ENCODE assay signal across 14 cellular contexts in genomic region chr4:47930971-47931804, GRCh38. TPM values are rescaled to one million over a fixed set of nuclear protein-coding genes. Genes with fewer than 3 reads are reported as not detected.
DNase-seq lines count a peak whose midpoint lies in the region; ATAC-seq, FAIRE-seq and TF ChIP-seq lines count a peak whose summit lies in the region.
"Had no signal": no experiment of that assay in that cellular context is flagged by ENCODE, and none has a peak within 500 bp of the region (broad histone marks: within the 10 kb centered on the region; RNA-seq: fewer than 3 reads in every experiment).

No MANE protein-coding gene starts in this region.

- no peak overlapping the region for H2BK20ac ChIP-seq in IMR-90 (ENCODE audit: low read depth, low read length)

- FAIRE-seq in HepG2 (lab: Jason Lieb, UNC), result no peak

- H3K27ac ChIP-seq in IMR-90 (ENCODE audit: insufficient read depth, low read length), result no peak overlapping the region
- no peak overlapping the region for H3K27ac ChIP-seq in HepG2 (ENCODE audit: extremely low read length, insufficient read depth, low read length)
- no peak overlapping the region for H3K27ac ChIP-seq in left ventricle myocardium inferior (replicated peaks)
- H3K27ac ChIP-seq in OCI-LY7 (ENCODE audit: low read depth, low read length, poor library complexity, severe bottlenecking), result no peak overlapping the region
- H3K27ac ChIP-seq: C4-2B, psoas muscle, WERI-Rb-1 had no signal

- no peak overlapping the region for H3K56ac ChIP-seq in IMR-90 (ENCODE audit: extremely low read depth, insufficient read depth, low read length)

- TF ChIP-seq POLR2A in IMR-90 (IDR thresholded peaks at IDR 0.05; ENCODE audit: low read depth, low read length) (no peak), HepG2 (IDR thresholded peaks at IDR 0.05; ENCODE audit: insufficient read depth in 1 of 2, low read depth in 2 of 2, low read length in 2 of 2) (no peak)

- H3K9me3 ChIP-seq in IMR-90 (ENCODE audit: control insufficient read depth, insufficient read depth, low read length), result no peaks in the 10 kb centered on the region
- H3K9me3 ChIP-seq in HepG2 (ENCODE audit: low read length), result no peaks in the 10 kb centered on the region
- peaks cover 10% of the 10 kb centered on the region for H3K9me3 ChIP-seq in left ventricle myocardium inferior (replicated peaks)
- H3K9me3 ChIP-seq in OCI-LY7 (ENCODE audit: low read length), result no peaks in the 10 kb centered on the region
- H3K9me3 ChIP-seq: psoas muscle had no signal

- TF ChIP-seq EP300 in HepG2 (IDR thresholded peaks at IDR 0.05; ENCODE audit: low read depth in 2 of 2, low read length in 2 of 2) (no peak), HepG2 (CRISPR knock-in tag; IDR thresholded peaks at IDR 0.05; ENCODE audit: borderline replicate concordance) (no peak)

- no peak for TF ChIP-seq RAD21 in IMR-90 (IDR thresholded peaks at IDR 0.05; ENCODE audit: low read length)
- no peak for TF ChIP-seq RAD21 in HepG2 (CRISPR knock-in tag; IDR thresholded peaks at IDR 0.05)

- dilution Hi-C loops in IMR-90 (cut with HindIII; ENCODE audit: low sequenced_read_pairs, unreplicated experiment), result no loop called here

- no peak overlapping the region for H3K14ac ChIP-seq in IMR-90 (replicated peaks; ENCODE audit: low read depth, low read length)

- no CpG with 5 or more reads among the region's 2 CpGs for WGBS in IMR-90 (ENCODE audit: extremely low coverage in 2 of 2, insufficient read length in 1 of 2), 2 experiments
- 74% methylated on average over 2 of the region's 2 CpGs for WGBS in HepG2 (ENCODE audit: low lambda C conversion rate)

- no peaks in the 10 kb centered on the region for H4K20me1 ChIP-seq in IMR-90 (ENCODE audit: insufficient read depth, low read length)
- H4K20me1 ChIP-seq in HepG2 (ENCODE audit: insufficient read depth, low read length), result no peaks in the 10 kb centered on the region
- H4K20me1 ChIP-seq in OCI-LY7 (ENCODE audit: insufficient read depth, low read length), result no peaks in the 10 kb centered on the region

- peak; percentile 48 for DNase-seq in AG10803 (ENCODE audit: low read depth)
- peak; percentile 60 for DNase-seq in IMR-90
- peak; percentile 76 to 82 for DNase-seq in cardiac fibroblast (ENCODE audit: low read depth in 2 of 2)
- DNase-seq in HepG2 (ENCODE audit: low spot score), result no peak
- no peak for DNase-seq in left ventricle myocardium inferior
- DNase-seq in NK-92 (lab: John Stamatoyannopoulos, UW; ENCODE audit: unreplicated experiment), result no peak
- no peak for DNase-seq in OCI-LY7 (ENCODE audit: low spot score)
- DNase-seq in SW 1271 (lab: John Stamatoyannopoulos, UW), result no peak
- DNase-seq: effector memory CD8-positive, alpha-beta T cell; psoas muscle; SIG-M5; stimulated activated CD4-positive, alpha-beta T cell treated with anti-CD3 and anti-CD28 coated beads, Interleukin-4, amount 100 ng/mL, for 24 hours; WERI-Rb-1 had no signal

- no peak overlapping the region for H2BK5ac ChIP-seq in IMR-90 (ENCODE audit: low read depth, low read length, poor library complexity, severe bottlenecking)

- H3K27me3 ChIP-seq in IMR-90 (ENCODE audit: control insufficient read depth, insufficient read depth, low read length) (peaks cover 5% of the 10 kb centered on the region), HepG2 (ENCODE audit: control insufficient read depth in 1 of 2, insufficient read depth in 2 of 2, low read length in 2 of 2) (no peaks in the 10 kb centered on the region), left ventricle myocardium inferior (ENCODE audit: low read depth) (peaks cover 7% of the 10 kb centered on the region)

- H3K9ac ChIP-seq in IMR-90 (ENCODE audit: low read depth, low read length) (no peak overlapping the region), HepG2 (ENCODE audit: insufficient read depth, low read depth, low read length) (no peak overlapping the region)

- no peaks in the 10 kb centered on the region for H3K9me1 ChIP-seq in IMR-90 (ENCODE audit: insufficient read depth, low read length)

- H3K4me3 ChIP-seq in AG10803 (ENCODE audit: low read length) (no peak overlapping the region), IMR-90 (ENCODE audit: insufficient read depth, low read depth, low read length) (no peak overlapping the region), cardiac fibroblast (replicated peaks in 1 of 2; ENCODE audit: low read depth in 2 of 2, low read length in 2 of 2) (no peak overlapping the region), HepG2 (replicated peaks in 1 of 3; ENCODE audit: insufficient read depth in 1 of 3, low read depth in 2 of 3, low read length in 3 of 3) (no peak overlapping the region), left ventricle myocardium inferior (no peak overlapping the region), OCI-LY7 (ENCODE audit: low read depth, low read length, poor library complexity, severe bottlenecking) (no peak overlapping the region)
- H3K4me3 ChIP-seq: psoas muscle had no signal

- no peak overlapping the region for H4K5ac ChIP-seq in IMR-90 (ENCODE audit: low read depth, low read length)

- no peak overlapping the region for H2AK9ac ChIP-seq in IMR-90 (replicated peaks; ENCODE audit: low read depth, low read length, poor library complexity)

- H2AFZ ChIP-seq in IMR-90 (replicated peaks; ENCODE audit: low read length, poor library complexity) (no peak overlapping the region), HepG2 (ENCODE audit: low read length) (no peak overlapping the region), OCI-LY7 (ENCODE audit: low read length) (no peak overlapping the region)

- no peak overlapping the region for H2AK5ac ChIP-seq in IMR-90 (ENCODE audit: low read depth, low read length)

- H3K79me2 ChIP-seq in HepG2 (ENCODE audit: insufficient read depth, low read length) (no peaks in the 10 kb centered on the region), OCI-LY7 (ENCODE audit: insufficient read depth, low read depth, low read length) (no peaks in the 10 kb centered on the region)

- H2BK120ac ChIP-seq in IMR-90 (ENCODE audit: low read depth, low read length), result no peak overlapping the region

- H3K79me1 ChIP-seq in IMR-90 (ENCODE audit: low read depth in 1 of 2, low read length in 2 of 2), result no peaks in the 10 kb centered on the region

- no peak overlapping the region for H3K4ac ChIP-seq in IMR-90 (ENCODE audit: low read depth, low read length)

- CTCF ChIA-PET in IMR-90 (lab: Yijun Ruan, JAX) (interaction anchor here (0.9 kb wide), 1 partner anchor 94 kb away, joined by 3 read pairs; no protein-coding TSS in a partner anchor), HepG2 (lab: Yijun Ruan, JAX; ENCODE audit: low intra/inter-chr PET ratio, low total read pairs) (interaction anchor here (1.1 kb wide), 1 partner anchor 227 kb away, joined by 3 read pairs; no protein-coding TSS in a partner anchor), OCI-LY7 (lab: Charles Lee; ENCODE audit: unreplicated experiment) (interaction anchor here (0.6 kb wide), 1 partner anchor 218 kb away, joined by 3 read pairs; no protein-coding TSS in a partner anchor)

- H3K36me3 ChIP-seq in IMR-90 (ENCODE audit: control insufficient read depth, insufficient read depth, low read length) (no peaks in the 10 kb centered on the region), HepG2 (replicated peaks in 1 of 2; ENCODE audit: control insufficient read depth in 1 of 2, insufficient read depth in 2 of 2, low read length in 2 of 2) (no peaks in the 10 kb centered on the region), left ventricle myocardium inferior (no peaks in the 10 kb centered on the region), OCI-LY7 (ENCODE audit: insufficient read depth, low read length) (no peaks in the 10 kb centered on the region)
- H3K36me3 ChIP-seq: WERI-Rb-1 had no signal

- POLR2A ChIA-PET in IMR-90 (lab: Charles Lee; ENCODE audit: unreplicated experiment), result no interaction called here
- POLR2A ChIA-PET in HepG2 (lab: Yijun Ruan, JAX), result interaction anchor here (0.6 kb wide), 1 partner anchor 113 kb away, joined by 3 read pairs; no protein-coding TSS in a partner anchor
- POLR2A ChIA-PET in OCI-LY7 (lab: Charles Lee), result interaction anchor here (0.5 to 0.7 kb wide), 3 partner anchors 50 to 82 kb away, joined by 3 read pairs; no protein-coding TSS in a partner anchor

- intact Hi-C loops in IMR-90 (cut with micrococcal nuclease), result no loop called here
- intact Hi-C loops in HepG2 (cut with micrococcal nuclease; ENCODE audit: unreplicated experiment), result loop anchor here (5.0 kb wide), 1 partner anchor 369 kb away; no protein-coding TSS in a partner anchor
- intact Hi-C loops in left ventricle myocardium inferior (cut with micrococcal nuclease), result loop anchor here (5.0 kb wide), 1 partner anchor 244 kb away; no protein-coding TSS in a partner anchor
- intact Hi-C loops in OCI-LY7 (cut with micrococcal nuclease; ENCODE audit: unreplicated experiment), result loop anchor here (5.0 kb wide), 2 partner anchors 94 to 264 kb away; partner anchors contain the start of gene CORIN

- H3K23ac ChIP-seq in IMR-90 (ENCODE audit: low read depth, low read length), result no peak overlapping the region

- no peak overlapping the region for H4K91ac ChIP-seq in IMR-90 (ENCODE audit: insufficient read depth, low read depth, low read length)

- in situ Hi-C loops in IMR-90 (cut with MboI; ENCODE audit: low sequenced_read_pairs) (loop anchor here (10.0 kb wide), 1 partner anchor 246 kb away; no protein-coding TSS in a partner anchor), HepG2 (cut with HindIII; ENCODE audit: extremely low pct_ligation_motif_present, low pct_unique_long_range_greater_than_20kb) (loop anchor here (5.0 kb wide), 1 partner anchor 244 kb away; no protein-coding TSS in a partner anchor)

- H3K4me1 ChIP-seq in IMR-90 (ENCODE audit: control insufficient read depth, insufficient read depth, low read length) (no peaks in the 10 kb centered on the region), HepG2 (ENCODE audit: insufficient read depth, low read length) (peaks cover 8% of the 10 kb centered on the region), left ventricle myocardium inferior (peaks cover 4% of the 10 kb centered on the region), OCI-LY7 (ENCODE audit: insufficient read depth, low read length, poor library complexity, severe bottlenecking) (peaks cover 5% of the 10 kb centered on the region)
- H3K4me1 ChIP-seq: psoas muscle had no signal

- BruUV-seq in IMR-90 (replicated peaks; lab: Mats Ljungman, UMichigan), result no TSS peak
- BruUV-seq in HepG2 (replicated peaks; lab: Mats Ljungman, UMichigan), result no TSS peak
- BruUV-seq in OCI-LY7 (replicated peaks; lab: Mats Ljungman, UMichigan), result no TSS peak

- no peak for ATAC-seq in IMR-90 (ENCODE audit: low read depth)
- no peak for ATAC-seq in HepG2
- ATAC-seq: effector memory CD8-positive, alpha-beta T cell; psoas muscle had no signal

- H3K9me2 ChIP-seq in OCI-LY7 (ENCODE audit: insufficient read depth, low read length), result no peaks in the 10 kb centered on the region

- no peak overlapping the region for H3K18ac ChIP-seq in IMR-90 (ENCODE audit: low read depth, low read length)

- no peak for TF ChIP-seq CTCF in AG10803 (conservative IDR thresholded peaks at IDR 0.05; ENCODE audit: low read length)
- no peak for TF ChIP-seq CTCF in IMR-90 (conservative IDR thresholded peaks at IDR 0.05; ENCODE audit: low read depth, low read length)
- no peak for TF ChIP-seq CTCF in cardiac fibroblast (IDR thresholded peaks at IDR 0.05; ENCODE audit: low read depth, low read length)
- no peak for TF ChIP-seq CTCF in HepG2 (CRISPR knock-in tag; IDR thresholded peaks at IDR 0.05)
- TF ChIP-seq CTCF in left ventricle myocardium inferior (IDR thresholded peaks at IDR 0.05; ENCODE audit: borderline replicate concordance), result no peak
- TF ChIP-seq CTCF in OCI-LY7 (conservative IDR thresholded peaks at IDR 0.05; ENCODE audit: low read length), result no peak

- no peak overlapping the region for H4K8ac ChIP-seq in IMR-90 (ENCODE audit: low read depth in 2 of 2, low read length in 2 of 2)

- H3K4me2 ChIP-seq in IMR-90 (ENCODE audit: low read depth, low read length) (no peak overlapping the region), HepG2 (ENCODE audit: low read depth, low read length) (no peak overlapping the region), OCI-LY7 (ENCODE audit: low read length) (no peak overlapping the region)

- H2BK15ac ChIP-seq in IMR-90 (ENCODE audit: low read depth, low read length), result no peak overlapping the region

RNA-seq across cellular contexts. Expression of gene NFXL1, which starts 16.8 kb away (rescaled TPM):
- total RNA-seq in IMR-90 (2012; rRNA removed), result 21.9 and 23.1 TPM in 2 replicates
- polyA plus RNA-seq in IMR-90 (2012; rRNA removed), result 11.7 and 13.9 TPM in 2 replicates
- 3.6 and 5.1 TPM in 2 replicates for polyA plus RNA-seq in IMR-90 (2012; cell fraction: cytosol; rRNA removed)
- polyA plus RNA-seq in IMR-90 (2012; cell fraction: nucleus; rRNA removed; ENCODE audit: low replicate concordance), result 10.4 and 59.6 TPM in 2 replicates
- 18.6 and 22.6 TPM in 2 replicates for total RNA-seq in HepG2 (2016; rRNA removed; fragmentation: Illumina TruSeq; extraction: Trizol)
- 10.5 and 12.7 TPM in 2 replicates for total RNA-seq in HepG2 (2016; cell fraction: cytosol; rRNA removed; fragmentation: Illumina TruSeq; extraction: Trizol; ENCODE audit: low read depth)
- total RNA-seq in HepG2 (2016; cell fraction: insoluble cytoplasmic fraction; rRNA removed; fragmentation: Illumina TruSeq; extraction: Trizol), result 21.5 and 21.9 TPM in 2 replicates
- total RNA-seq in HepG2 (2016; cell fraction: membrane; rRNA removed; fragmentation: Illumina TruSeq; extraction: Trizol), result 11.1 and 13.0 TPM in 2 replicates
- total RNA-seq in HepG2 (2016; cell fraction: nucleus; rRNA removed; fragmentation: Illumina TruSeq; extraction: Trizol), result 38.2 and 38.6 TPM in 2 replicates
- polyA plus RNA-seq in HepG2 (2011; rRNA removed), result 11.5 and 12.0 TPM in 2 replicates
- 5.5 and 7.4 TPM in 2 replicates for polyA plus RNA-seq in HepG2 (2011; cell fraction: cytosol; rRNA removed)
- 22.5 and 23.4 TPM in 2 replicates for polyA plus RNA-seq in HepG2 (2011; cell fraction: nucleus; rRNA removed)
- polyA plus RNA-seq in HepG2 (2012), result 8.7 and 9.1 TPM in 2 replicates
- 1.2 and 1.5 TPM in 2 replicates for polyA plus RNA-seq in HepG2 (2016; cell fraction: cytosol; fragmentation: Illumina TruSeq; extraction: Trizol; ENCODE audit: low read depth)
- polyA plus RNA-seq in HepG2 (2016; cell fraction: insoluble cytoplasmic fraction; fragmentation: Illumina TruSeq; extraction: Trizol; ENCODE audit: low read depth), result 17.3 and 18.1 TPM in 2 replicates
- polyA plus RNA-seq in HepG2 (2016; cell fraction: membrane; fragmentation: Illumina TruSeq; extraction: Trizol; ENCODE audit: low read depth), result 2.8 and 2.9 TPM in 2 replicates
- polyA plus RNA-seq in HepG2 (2016; cell fraction: nucleus; fragmentation: Illumina TruSeq; extraction: Trizol; ENCODE audit: insufficient read depth, low read depth), result 34.3 and 36.7 TPM in 2 replicates
- polyA minus RNA-seq in HepG2 (2011; rRNA and poly(A)+ RNA removed; ENCODE audit: low replicate concordance), result 23.7 and 24.6 TPM in 2 replicates
- 14.9 and 17.5 TPM in 2 replicates for polyA minus RNA-seq in HepG2 (2011; cell fraction: cytosol; rRNA and poly(A)+ RNA removed)
- 87.3 and 107 TPM in 2 replicates for polyA minus RNA-seq in HepG2 (2011; cell fraction: nucleus; rRNA and poly(A)+ RNA removed)
- 4.8 TPM for total RNA-seq in left ventricle myocardium inferior
- total RNA-seq in OCI-LY7 (2014; rRNA removed; shearing (Covaris generic)), result 17.7 and 17.9 TPM in 2 replicates
- total RNA-seq in OCI-LY7 (2022), result 26.4 and 28.4 TPM in 2 replicates

Comparison
In these comparisons a context has a peak if more than half of its experiments do, and no peak if none do; other contexts are left out.
1. DNase-seq: peak in AG10803 (single experiment), IMR-90 (single experiment) and cardiac fibroblast (2 of 2); none in HepG2 (single experiment), left ventricle myocardium inferior (single experiment), NK-92 (single experiment), OCI-LY7 (single experiment) and SW 1271 (0 of 2).